In the genomic region with DNA sequence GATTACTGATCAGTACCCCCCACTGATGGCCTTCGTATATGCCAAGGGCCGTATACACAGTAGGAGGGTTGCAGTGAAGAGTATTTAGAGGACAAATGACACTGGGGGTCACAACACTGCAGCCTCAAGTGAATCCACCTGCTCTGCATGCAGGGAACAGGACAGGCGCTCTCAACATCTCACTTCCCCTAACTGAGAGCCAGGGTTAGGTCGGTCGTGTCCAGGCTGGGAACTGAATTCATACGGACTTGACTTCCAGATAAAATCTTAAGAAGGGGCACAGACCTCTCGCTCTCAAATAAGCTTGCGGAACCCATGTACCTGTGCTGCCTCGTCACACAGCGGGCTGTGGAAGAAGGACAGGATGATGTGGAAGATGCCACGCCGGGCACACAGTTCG, we compare ENCODE assay signal across 30 cellular contexts. TPM values are rescaled to one million over a fixed set of nuclear protein-coding genes. Genes with fewer than 3 reads are reported as not detected.
"Had no signal": no experiment of that assay in that cellular context is flagged by ENCODE, and none has a peak within 500 bp of the region (broad histone marks: within the 10 kb centered on the region; RNA-seq: fewer than 3 reads in every experiment).

No MANE protein-coding gene starts in this region.

- H3K9me3 ChIP-seq: left ventricle myocardium inferior, mucosa of descending colon, ovary, right atrium auricular region, right lobe of liver, suprapubic skin, thoracic aorta, tibial artery, upper lobe of right lung had no signal

- H3K27me3 Mint-ChIP-seq: naive thymus-derived CD4-positive, alpha-beta T cell; natural killer cell treated with Interleukin-12 subunit alpha and Interleukin-12 subunit beta and Interleukin-15 and Interleukin-18, amount 100 ng/mL, for 72 hours; progenitor cell of endocrine pancreas; stimulated activated naive CD8-positive, alpha-beta T cell treated with anti-CD3 and anti-CD28 coated beads, Interleukin-15, Interleukin-2, amounts not matched to agents 100 ng/mL and 50 ng/mL, for 24 hours had no signal

- H3K27ac ChIP-seq: ovary, right atrium auricular region, right lobe of liver, suprapubic skin, thoracic aorta, tibial artery, upper lobe of right lung had no signal

- H3K4me3 Mint-ChIP-seq: immature natural killer cell; naive thymus-derived CD4-positive, alpha-beta T cell; natural killer cell treated with Interleukin-12 subunit alpha and Interleukin-12 subunit beta and Interleukin-15 and Interleukin-18, amount 100 ng/mL, for 72 hours; stimulated activated naive CD8-positive, alpha-beta T cell treated with anti-CD3 and anti-CD28 coated beads, Interleukin-15, Interleukin-2, amounts not matched to agents 100 ng/mL and 50 ng/mL, for 24 hours had no signal

- ATAC-seq: left colon; mucosa of descending colon; naive thymus-derived CD4-positive, alpha-beta T cell; natural killer cell treated with Interleukin-12 subunit alpha and Interleukin-12 subunit beta and Interleukin-15 and Interleukin-18, amount 100 ng/mL, for 72 hours; right lobe of liver; upper lobe of right lung had no signal

- H3K4me1 ChIP-seq: right atrium auricular region, right lobe of liver, suprapubic skin, tibial artery, upper lobe of right lung had no signal

- H3K27ac Mint-ChIP-seq: natural killer cell treated with Interleukin-12 subunit alpha and Interleukin-12 subunit beta and Interleukin-15 and Interleukin-18, amount 100 ng/mL, for 72 hours; progenitor cell of endocrine pancreas; stimulated activated naive CD8-positive, alpha-beta T cell treated with anti-CD3 and anti-CD28 coated beads, Interleukin-15, Interleukin-2, amounts not matched to agents 100 ng/mL and 50 ng/mL, for 24 hours had no signal

- H3K4me1 Mint-ChIP-seq: immature natural killer cell; naive thymus-derived CD4-positive, alpha-beta T cell had no signal

- H3K4me3 ChIP-seq: left ventricle myocardium inferior, lung, mucosa of descending colon, ovary, right atrium auricular region, right lobe of liver, smooth muscle cell, suprapubic skin, thoracic aorta, tibial artery, upper lobe of right lung had no signal

- DNase-seq: hippocampal formation; immature natural killer cell; kidney; left colon; left ventricle myocardium inferior; midbrain; mucosa of descending colon; naive thymus-derived CD4-positive, alpha-beta T cell; ovary; stimulated activated CD4-positive, alpha-beta T cell treated with anti-CD3 and anti-CD28 coated beads, Interleukin-1b, Interleukin-23, amount 100 ng/mL, for 48 hours; stimulated activated CD4-positive, alpha-beta T cell treated with anti-CD3 and anti-CD28 coated beads, Interleukin-2, amount 100 ng/mL, for 48 hours; stimulated activated CD4-positive, alpha-beta T cell treated with anti-CD3 and anti-CD28 coated beads, Interleukin-4, amount 100 ng/mL, for 4 hours; stimulated activated CD8-positive, alpha-beta memory T cell treated with anti-CD3 and anti-CD28 coated beads, Interleukin-4, amount 100 ng/mL, for 48 hours; stimulated activated naive CD4-positive, alpha-beta T cell; tibial artery; trophoblast cell; upper lobe of right lung had no signal

- H3K27me3 ChIP-seq: ovary, right atrium auricular region, right lobe of liver, suprapubic skin, tibial artery, upper lobe of right lung had no signal

- H3K9me3 Mint-ChIP-seq: immature natural killer cell; naive thymus-derived CD4-positive, alpha-beta T cell; natural killer cell treated with Interleukin-12 subunit alpha and Interleukin-12 subunit beta and Interleukin-15 and Interleukin-18, amount 100 ng/mL, for 72 hours; stimulated activated naive CD8-positive, alpha-beta T cell treated with anti-CD3 and anti-CD28 coated beads, Interleukin-15, Interleukin-2, amounts not matched to agents 100 ng/mL and 50 ng/mL, for 24 hours had no signal

- H3K36me3 ChIP-seq: ovary had no signal

RNA-seq across cellular contexts. Expression of a gene that starts 22.8 kb away (rescaled TPM):
- total RNA-seq: kidney; left colon; left ventricle myocardium inferior; mucosa of descending colon; myocyte; naive thymus-derived CD4-positive, alpha-beta T cell; natural killer cell treated with Interleukin-12 subunit alpha and Interleukin-12 subunit beta and Interleukin-15 and Interleukin-18, amount 100 ng/mL, for 72 hours; pulmonary artery endothelial cell; renal cortical epithelial cell; smooth muscle cell; thoracic aorta had no signal
- polyA plus RNA-seq: immature natural killer cell; naive thymus-derived CD4-positive, alpha-beta T cell; neural cell; smooth muscle cell had no signal
